1 cellular context compared by ENCODE assay signal in the genomic region with DNA sequence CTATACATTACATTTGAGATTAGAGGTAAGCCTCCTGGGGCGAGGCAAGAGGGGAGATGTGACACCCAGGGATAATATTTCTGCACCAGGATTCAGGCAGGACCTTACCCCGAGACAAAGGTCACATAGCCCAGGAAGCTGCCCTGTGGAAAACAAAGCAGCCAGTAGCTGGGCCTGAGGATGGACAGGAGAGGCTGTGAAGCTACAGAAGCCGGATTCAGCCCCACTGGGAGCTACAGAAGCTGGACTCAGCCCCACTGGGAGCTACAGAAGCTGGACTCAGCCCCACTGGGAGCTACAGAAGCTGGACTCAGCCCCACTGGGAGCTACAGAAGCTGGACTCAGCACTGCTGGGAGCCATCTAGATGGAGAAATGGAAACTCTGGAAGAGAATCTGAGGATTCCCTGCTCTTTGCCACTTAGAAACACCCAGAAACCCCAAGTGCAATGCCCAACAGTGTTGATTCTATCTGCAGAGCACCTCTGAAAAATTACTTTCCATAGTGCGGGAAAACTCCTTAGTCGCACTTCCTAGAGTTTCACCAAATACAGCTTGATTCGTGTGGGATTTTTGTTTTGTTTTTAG.
A peak's percentile ranks its signal among the peaks of the same experiment; 100 is the strongest.
TF ChIP-seq lines count a peak whose summit lies in the region.

No MANE protein-coding gene starts in this region.

TF ChIP-seq in HepG2, 621 proteins besides CTCF, POLR2A, EP300 and RAD21 (continued from another document):
- TF ChIP-seq, protein P1, sequence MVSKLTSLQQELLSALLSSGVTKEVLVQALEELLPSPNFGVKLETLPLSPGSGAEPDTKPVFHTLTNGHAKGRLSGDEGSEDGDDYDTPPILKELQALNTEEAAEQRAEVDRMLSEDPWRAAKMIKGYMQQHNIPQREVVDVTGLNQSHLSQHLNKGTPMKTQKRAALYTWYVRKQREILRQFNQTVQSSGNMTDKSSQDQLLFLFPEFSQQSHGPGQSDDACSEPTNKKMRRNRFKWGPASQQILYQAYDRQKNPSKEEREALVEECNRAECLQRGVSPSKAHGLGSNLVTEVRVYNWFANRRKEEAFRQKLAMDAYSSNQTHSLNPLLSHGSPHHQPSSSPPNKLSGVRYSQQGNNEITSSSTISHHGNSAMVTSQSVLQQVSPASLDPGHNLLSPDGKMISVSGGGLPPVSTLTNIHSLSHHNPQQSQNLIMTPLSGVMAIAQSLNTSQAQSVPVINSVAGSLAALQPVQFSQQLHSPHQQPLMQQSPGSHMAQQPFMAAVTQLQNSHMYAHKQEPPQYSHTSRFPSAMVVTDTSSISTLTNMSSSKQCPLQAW (CRISPR knock-in tag; IDR thresholded peaks at IDR 0.05), result 0 out of 2 replicates have a peak, but pooled peaks have one; percentile 36
- TF ChIP-seq PITX1 (CRISPR knock-in tag; IDR thresholded peaks at IDR 0.05), result no peak
- TF ChIP-seq NFYB (CRISPR knock-in tag; IDR thresholded peaks at IDR 0.05), result no peak
- no peak for TF ChIP-seq TAF15 (IDR thresholded peaks at IDR 0.05; ENCODE audit: low read depth, low read length, poor library complexity, severe bottlenecking)
- TF ChIP-seq ZNF530 (CRISPR knock-in tag; IDR thresholded peaks at IDR 0.05; ENCODE audit: low read depth), result no peak
- TF ChIP-seq, protein P2, sequence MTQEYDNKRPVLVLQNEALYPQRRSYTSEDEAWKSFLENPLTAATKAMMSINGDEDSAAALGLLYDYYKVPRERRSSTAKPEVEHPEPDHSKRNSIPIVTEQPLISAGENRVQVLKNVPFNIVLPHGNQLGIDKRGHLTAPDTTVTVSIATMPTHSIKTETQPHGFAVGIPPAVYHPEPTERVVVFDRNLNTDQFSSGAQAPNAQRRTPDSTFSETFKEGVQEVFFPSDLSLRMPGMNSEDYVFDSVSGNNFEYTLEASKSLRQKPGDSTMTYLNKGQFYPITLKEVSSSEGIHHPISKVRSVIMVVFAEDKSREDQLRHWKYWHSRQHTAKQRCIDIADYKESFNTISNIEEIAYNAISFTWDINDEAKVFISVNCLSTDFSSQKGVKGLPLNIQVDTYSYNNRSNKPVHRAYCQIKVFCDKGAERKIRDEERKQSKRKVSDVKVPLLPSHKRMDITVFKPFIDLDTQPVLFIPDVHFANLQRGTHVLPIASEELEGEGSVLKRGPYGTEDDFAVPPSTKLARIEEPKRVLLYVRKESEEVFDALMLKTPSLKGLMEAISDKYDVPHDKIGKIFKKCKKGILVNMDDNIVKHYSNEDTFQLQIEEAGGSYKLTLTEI (CRISPR knock-in tag; conservative IDR thresholded peaks at IDR 0.05), result no peak
- TF ChIP-seq ATRX (CRISPR knock-in tag; IDR thresholded peaks at IDR 0.05; ENCODE audit: borderline replicate concordance), result no peak
- no peak for TF ChIP-seq ZNF12 (CRISPR knock-in tag; IDR thresholded peaks at IDR 0.05)
- TF ChIP-seq GTF2F1 (IDR thresholded peaks at IDR 0.05; ENCODE audit: low read length), result no peak
- no peak for TF ChIP-seq SP2 (CRISPR knock-in tag; IDR thresholded peaks at IDR 0.05)
- TF ChIP-seq, protein P3, sequence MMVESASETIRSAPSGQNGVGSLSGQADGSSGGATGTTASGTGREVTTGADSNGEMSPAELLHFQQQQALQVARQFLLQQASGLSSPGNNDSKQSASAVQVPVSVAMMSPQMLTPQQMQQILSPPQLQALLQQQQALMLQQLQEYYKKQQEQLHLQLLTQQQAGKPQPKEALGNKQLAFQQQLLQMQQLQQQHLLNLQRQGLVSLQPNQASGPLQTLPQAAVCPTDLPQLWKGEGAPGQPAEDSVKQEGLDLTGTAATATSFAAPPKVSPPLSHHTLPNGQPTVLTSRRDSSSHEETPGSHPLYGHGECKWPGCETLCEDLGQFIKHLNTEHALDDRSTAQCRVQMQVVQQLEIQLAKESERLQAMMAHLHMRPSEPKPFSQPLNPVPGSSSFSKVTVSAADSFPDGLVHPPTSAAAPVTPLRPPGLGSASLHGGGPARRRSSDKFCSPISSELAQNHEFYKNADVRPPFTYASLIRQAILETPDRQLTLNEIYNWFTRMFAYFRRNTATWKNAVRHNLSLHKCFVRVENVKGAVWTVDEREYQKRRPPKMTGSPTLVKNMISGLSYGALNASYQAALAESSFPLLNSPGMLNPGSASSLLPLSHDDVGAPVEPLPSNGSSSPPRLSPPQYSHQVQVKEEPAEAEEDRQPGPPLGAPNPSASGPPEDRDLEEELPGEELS (CRISPR knock-in tag; IDR thresholded peaks at IDR 0.05), result no peak
- no peak for TF ChIP-seq EED (CRISPR knock-in tag; IDR thresholded peaks at IDR 0.05)
- TF ChIP-seq JDP2 (CRISPR knock-in tag; IDR thresholded peaks at IDR 0.05; ENCODE audit: borderline replicate concordance), result no peak
- TF ChIP-seq, protein P4, sequence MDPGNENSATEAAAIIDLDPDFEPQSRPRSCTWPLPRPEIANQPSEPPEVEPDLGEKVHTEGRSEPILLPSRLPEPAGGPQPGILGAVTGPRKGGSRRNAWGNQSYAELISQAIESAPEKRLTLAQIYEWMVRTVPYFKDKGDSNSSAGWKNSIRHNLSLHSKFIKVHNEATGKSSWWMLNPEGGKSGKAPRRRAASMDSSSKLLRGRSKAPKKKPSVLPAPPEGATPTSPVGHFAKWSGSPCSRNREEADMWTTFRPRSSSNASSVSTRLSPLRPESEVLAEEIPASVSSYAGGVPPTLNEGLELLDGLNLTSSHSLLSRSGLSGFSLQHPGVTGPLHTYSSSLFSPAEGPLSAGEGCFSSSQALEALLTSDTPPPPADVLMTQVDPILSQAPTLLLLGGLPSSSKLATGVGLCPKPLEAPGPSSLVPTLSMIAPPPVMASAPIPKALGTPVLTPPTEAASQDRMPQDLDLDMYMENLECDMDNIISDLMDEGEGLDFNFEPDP (CRISPR knock-in tag; conservative IDR thresholded peaks at IDR 0.05), result no peak
- TF ChIP-seq HES4 (CRISPR knock-in tag; IDR thresholded peaks at IDR 0.05; ENCODE audit: borderline replicate concordance), result no peak
- no peak for TF ChIP-seq NRL (CRISPR knock-in tag; IDR thresholded peaks at IDR 0.05; ENCODE audit: borderline replicate concordance)
- TF ChIP-seq ZNF572 (CRISPR knock-in tag; IDR thresholded peaks at IDR 0.05), result 0 out of 2 replicates have a peak, but pooled peaks have one; percentile 23
- TF ChIP-seq, protein P5, sequence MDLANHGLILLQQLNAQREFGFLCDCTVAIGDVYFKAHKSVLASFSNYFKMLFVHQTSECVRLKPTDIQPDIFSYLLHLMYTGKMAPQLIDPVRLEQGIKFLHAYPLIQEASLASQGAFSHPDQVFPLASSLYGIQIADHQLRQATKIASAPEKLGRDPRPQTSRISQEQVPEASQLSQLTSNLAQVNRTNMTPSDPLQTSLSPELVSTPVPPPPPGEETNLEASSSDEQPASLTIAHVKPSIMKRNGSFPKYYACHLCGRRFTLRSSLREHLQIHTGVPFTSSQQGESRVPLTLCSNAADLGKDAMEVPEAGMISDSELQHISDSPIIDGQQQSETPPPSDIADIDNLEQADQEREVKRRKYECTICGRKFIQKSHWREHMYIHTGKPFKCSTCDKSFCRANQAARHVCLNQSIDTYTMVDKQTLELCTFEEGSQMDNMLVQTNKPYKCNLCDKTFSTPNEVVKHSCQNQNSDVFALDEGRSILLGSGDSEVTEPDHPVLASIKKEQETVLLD (CRISPR knock-in tag; IDR thresholded peaks at IDR 0.05; ENCODE audit: low read depth), result no peak
- TF ChIP-seq SOX13 (IDR thresholded peaks at IDR 0.05), result 0 out of 2 replicates have a peak, but pooled peaks have one; percentile 21
- TF ChIP-seq SOX13 (CRISPR knock-in tag; conservative IDR thresholded peaks at IDR 0.05 in 1 of 2, IDR thresholded peaks at IDR 0.05 in 1 of 2), result peak in 1 of 2 experiments; percentile 16; a peak in 1 of 4 replicates
- TF ChIP-seq, protein P6, sequence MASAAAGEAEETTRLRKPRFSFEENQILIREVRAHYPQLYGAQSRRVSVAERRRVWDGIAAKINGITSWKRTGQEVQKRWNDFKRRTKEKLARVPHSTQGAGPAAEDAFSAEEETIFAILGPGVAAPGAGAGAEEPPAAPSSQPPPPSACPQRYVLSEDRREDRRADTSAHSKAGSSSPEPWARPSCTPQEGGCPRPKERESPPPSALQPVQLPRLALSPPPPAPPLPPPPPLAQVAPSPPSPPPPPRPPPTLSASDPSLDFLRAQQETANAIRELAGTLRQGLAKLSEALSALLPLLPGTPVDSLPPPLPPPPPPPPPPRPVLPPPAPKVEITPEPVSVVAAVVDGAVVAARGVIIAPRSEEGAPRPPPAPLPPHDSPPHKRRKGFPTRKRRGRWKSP (CRISPR knock-in tag; IDR thresholded peaks at IDR 0.05), result 0 out of 2 replicates have a peak, but pooled peaks have one; percentile 41
- TF ChIP-seq ZNF256 (CRISPR knock-in tag; conservative IDR thresholded peaks at IDR 0.05), result no peak
- TF ChIP-seq, protein P7, sequence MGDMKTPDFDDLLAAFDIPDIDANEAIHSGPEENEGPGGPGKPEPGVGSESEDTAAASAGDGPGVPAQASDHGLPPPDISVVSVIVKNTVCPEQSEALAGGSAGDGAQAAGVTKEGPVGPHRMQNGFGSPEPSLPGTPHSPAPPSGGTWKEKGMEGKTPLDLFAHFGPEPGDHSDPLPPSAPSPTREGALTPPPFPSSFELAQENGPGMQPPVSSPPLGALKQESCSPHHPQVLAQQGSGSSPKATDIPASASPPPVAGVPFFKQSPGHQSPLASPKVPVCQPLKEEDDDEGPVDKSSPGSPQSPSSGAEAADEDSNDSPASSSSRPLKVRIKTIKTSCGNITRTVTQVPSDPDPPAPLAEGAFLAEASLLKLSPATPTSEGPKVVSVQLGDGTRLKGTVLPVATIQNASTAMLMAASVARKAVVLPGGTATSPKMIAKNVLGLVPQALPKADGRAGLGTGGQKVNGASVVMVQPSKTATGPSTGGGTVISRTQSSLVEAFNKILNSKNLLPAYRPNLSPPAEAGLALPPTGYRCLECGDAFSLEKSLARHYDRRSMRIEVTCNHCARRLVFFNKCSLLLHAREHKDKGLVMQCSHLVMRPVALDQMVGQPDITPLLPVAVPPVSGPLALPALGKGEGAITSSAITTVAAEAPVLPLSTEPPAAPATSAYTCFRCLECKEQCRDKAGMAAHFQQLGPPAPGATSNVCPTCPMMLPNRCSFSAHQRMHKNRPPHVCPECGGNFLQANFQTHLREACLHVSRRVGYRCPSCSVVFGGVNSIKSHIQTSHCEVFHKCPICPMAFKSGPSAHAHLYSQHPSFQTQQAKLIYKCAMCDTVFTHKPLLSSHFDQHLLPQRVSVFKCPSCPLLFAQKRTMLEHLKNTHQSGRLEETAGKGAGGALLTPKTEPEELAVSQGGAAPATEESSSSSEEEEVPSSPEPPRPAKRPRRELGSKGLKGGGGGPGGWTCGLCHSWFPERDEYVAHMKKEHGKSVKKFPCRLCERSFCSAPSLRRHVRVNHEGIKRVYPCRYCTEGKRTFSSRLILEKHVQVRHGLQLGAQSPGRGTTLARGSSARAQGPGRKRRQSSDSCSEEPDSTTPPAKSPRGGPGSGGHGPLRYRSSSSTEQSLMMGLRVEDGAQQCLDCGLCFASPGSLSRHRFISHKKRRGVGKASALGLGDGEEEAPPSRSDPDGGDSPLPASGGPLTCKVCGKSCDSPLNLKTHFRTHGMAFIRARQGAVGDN (CRISPR knock-in tag; IDR thresholded peaks at IDR 0.05), result peak; percentile 58
- TF ChIP-seq ZBTB8A (CRISPR knock-in tag; IDR thresholded peaks at IDR 0.05; ENCODE audit: borderline replicate concordance, low read depth), result no peak
- no peak for TF ChIP-seq RELA (CRISPR knock-in tag; IDR thresholded peaks at IDR 0.05)
- no peak for TF ChIP-seq ZNF775 (CRISPR knock-in tag; IDR thresholded peaks at IDR 0.05; ENCODE audit: borderline replicate concordance)
- TF ChIP-seq ATM (IDR thresholded peaks at IDR 0.05; ENCODE audit: borderline replicate concordance), result no peak
- no peak for TF ChIP-seq ZNF430 (CRISPR knock-in tag; IDR thresholded peaks at IDR 0.05)
- no peak for TF ChIP-seq NBN (conservative IDR thresholded peaks at IDR 0.05)
- 0 out of 2 replicates have a peak, but pooled peaks have one; percentile 40 for TF ChIP-seq HDAC1 (CRISPR knock-in tag; IDR thresholded peaks at IDR 0.05)
- no peak for TF ChIP-seq KDM5A (IDR thresholded peaks at IDR 0.05; ENCODE audit: borderline replicate concordance, low read length)
- TF ChIP-seq, protein P8, sequence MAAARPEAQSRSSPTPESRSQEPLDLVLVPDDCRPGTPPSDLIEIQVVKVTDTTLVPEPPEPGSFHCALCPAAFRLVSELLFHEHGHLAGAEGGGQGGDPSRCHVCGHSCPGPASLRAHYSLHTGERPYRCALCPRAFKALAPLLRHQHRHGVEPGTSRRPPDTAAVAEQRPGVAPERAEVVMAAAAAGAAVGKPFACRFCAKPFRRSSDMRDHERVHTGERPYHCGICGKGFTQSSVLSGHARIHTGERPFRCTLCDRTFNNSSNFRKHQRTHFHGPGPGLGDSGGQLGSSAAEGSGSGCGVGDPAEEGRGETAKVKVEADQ (CRISPR knock-in tag; IDR thresholded peaks at IDR 0.05; ENCODE audit: borderline replicate concordance), result no peak
- no peak for TF ChIP-seq ELF1 (CRISPR knock-in tag; IDR thresholded peaks at IDR 0.05)
- TF ChIP-seq GATAD2A (CRISPR knock-in tag; IDR thresholded peaks at IDR 0.05), result 0 out of 2 replicates have a peak, but pooled peaks have one; percentile 22
- TF ChIP-seq U2AF1 (optimal IDR thresholded peaks at IDR 0.05; ENCODE audit: low read depth, low read length), result no peak
- TF ChIP-seq ZNF670 (CRISPR knock-in tag; IDR thresholded peaks at IDR 0.05; ENCODE audit: borderline replicate concordance), result no peak
- no peak for TF ChIP-seq TOPORS (CRISPR knock-in tag; IDR thresholded peaks at IDR 0.05)
- TF ChIP-seq, protein P9, sequence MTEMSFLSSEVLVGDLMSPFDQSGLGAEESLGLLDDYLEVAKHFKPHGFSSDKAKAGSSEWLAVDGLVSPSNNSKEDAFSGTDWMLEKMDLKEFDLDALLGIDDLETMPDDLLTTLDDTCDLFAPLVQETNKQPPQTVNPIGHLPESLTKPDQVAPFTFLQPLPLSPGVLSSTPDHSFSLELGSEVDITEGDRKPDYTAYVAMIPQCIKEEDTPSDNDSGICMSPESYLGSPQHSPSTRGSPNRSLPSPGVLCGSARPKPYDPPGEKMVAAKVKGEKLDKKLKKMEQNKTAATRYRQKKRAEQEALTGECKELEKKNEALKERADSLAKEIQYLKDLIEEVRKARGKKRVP (CRISPR knock-in tag; IDR thresholded peaks at IDR 0.05), result no peak
- peak; percentile 54; the same call in 1 of the 2 replicates for TF ChIP-seq ZNF331 (CRISPR knock-in tag; IDR thresholded peaks at IDR 0.05)
- TF ChIP-seq ZNF788 (CRISPR knock-in tag; IDR thresholded peaks at IDR 0.05; ENCODE audit: borderline replicate concordance), result peak; percentile 30; the same call in 1 of the 2 replicates
- TF ChIP-seq SYNCRIP (IDR thresholded peaks at IDR 0.05; ENCODE audit: insufficient read depth, low read depth, low read length), result no peak
- TF ChIP-seq YEATS2 (CRISPR knock-in tag; IDR thresholded peaks at IDR 0.05; ENCODE audit: borderline replicate concordance), result no peak
- TF ChIP-seq, protein P10, sequence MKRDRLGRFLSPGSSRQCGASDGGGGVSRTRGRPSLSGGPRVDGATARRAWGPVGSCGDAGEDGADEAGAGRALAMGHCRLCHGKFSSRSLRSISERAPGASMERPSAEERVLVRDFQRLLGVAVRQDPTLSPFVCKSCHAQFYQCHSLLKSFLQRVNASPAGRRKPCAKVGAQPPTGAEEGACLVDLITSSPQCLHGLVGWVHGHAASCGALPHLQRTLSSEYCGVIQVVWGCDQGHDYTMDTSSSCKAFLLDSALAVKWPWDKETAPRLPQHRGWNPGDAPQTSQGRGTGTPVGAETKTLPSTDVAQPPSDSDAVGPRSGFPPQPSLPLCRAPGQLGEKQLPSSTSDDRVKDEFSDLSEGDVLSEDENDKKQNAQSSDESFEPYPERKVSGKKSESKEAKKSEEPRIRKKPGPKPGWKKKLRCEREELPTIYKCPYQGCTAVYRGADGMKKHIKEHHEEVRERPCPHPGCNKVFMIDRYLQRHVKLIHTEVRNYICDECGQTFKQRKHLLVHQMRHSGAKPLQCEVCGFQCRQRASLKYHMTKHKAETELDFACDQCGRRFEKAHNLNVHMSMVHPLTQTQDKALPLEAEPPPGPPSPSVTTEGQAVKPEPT (CRISPR knock-in tag; IDR thresholded peaks at IDR 0.05; ENCODE audit: low read depth), result no peak
- TF ChIP-seq ZNF570 (CRISPR knock-in tag; IDR thresholded peaks at IDR 0.05; ENCODE audit: borderline replicate concordance), result no peak
- no peak for TF ChIP-seq NCOR1 (IDR thresholded peaks at IDR 0.05; ENCODE audit: borderline replicate concordance, low read length)
